13 cellular contexts compared by ENCODE assay signal in the genomic region with DNA sequence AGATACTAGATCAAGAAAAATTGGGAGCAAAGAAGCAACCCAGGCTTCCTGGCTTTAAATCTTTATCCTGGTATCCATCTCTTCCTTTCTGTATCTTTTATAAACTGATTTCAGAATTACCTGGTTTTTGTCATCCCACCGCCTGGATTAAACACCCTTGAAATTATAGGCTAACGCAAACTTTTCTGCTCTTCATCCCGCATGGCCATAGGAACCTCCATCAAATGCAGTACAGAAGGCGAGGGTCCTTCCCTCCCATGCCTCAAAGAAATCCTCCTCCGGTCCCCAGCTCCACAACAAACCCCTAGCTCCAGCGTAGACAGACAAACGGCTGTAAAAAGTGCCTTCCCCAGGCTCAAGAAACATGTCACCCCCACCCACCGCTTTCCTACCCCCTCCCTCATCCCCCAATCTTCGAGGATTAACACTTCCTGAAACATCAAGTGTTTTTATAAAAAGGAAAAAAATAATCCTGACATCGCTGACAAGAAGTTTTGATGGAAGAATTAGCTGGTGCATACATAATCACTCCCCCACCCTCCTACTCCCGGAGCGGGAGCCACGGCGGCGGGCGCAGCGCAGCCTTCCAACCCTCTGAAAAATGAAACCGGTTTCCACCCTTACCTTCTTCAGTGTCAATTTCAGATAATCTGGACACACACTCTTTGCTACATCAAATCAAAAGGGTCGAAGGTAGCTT. TPM values are rescaled to one million over a fixed set of nuclear protein-coding genes. Genes with fewer than 3 reads are reported as not detected.
DNase-seq lines count a peak whose midpoint lies in the region; ATAC-seq and TF ChIP-seq lines count a peak whose summit lies in the region.
"Had no signal": no experiment of that assay in that cellular context is flagged by ENCODE, and none has a peak within 500 bp of the region (broad histone marks: within the 10 kb centered on the region; RNA-seq: fewer than 3 reads in every experiment).

No MANE protein-coding gene starts in this region.

- H3K9me3 ChIP-seq in AG04450 (ENCODE audit: control insufficient read depth, insufficient read depth, low read length), result peaks cover 8% of the 10 kb centered on the region
- H3K9me3 ChIP-seq in CD4-positive, alpha-beta T cell (ENCODE audit: control insufficient read depth, low read length), result peaks cover 9% of the 10 kb centered on the region
- H3K9me3 ChIP-seq: testis had no signal

- POLR2A ChIA-PET in AG04450 (lab: Yijun Ruan, JAX), result interaction anchor here (0.8 kb wide), 1 partner anchor 9 kb away, joined by 6 read pairs; no protein-coding TSS in a partner anchor
- POLR2A ChIA-PET in CD4-positive, alpha-beta T cell (lab: Charles Lee), result interaction anchor here (0.9 to 2.5 kb wide), 2 partner anchors 10 to 11 kb away, joined by 3 to 15 read pairs; no protein-coding TSS in a partner anchor

- intact Hi-C loops in CD4-positive, alpha-beta T cell (cut with DNase I, micrococcal nuclease), result loop anchor here in 1 of 2 experiments (10.0 kb wide), 1 partner anchor 462 kb away; the partner anchor contains the start of gene PDK1
- intact Hi-C loops in activated T-helper 1 cell treated with anti-CD3 and anti-CD28 coated beads, Interleukin-12 subunit alpha, Interleukin-12 subunit beta, Interleukin-2, Interleukin-4 antibody, amounts not matched to agents 30 ng/mL and 10 ng/mL and 1 ng/mL, durations not matched to agents 14 hours and 24 hours and 36 hours (cut with micrococcal nuclease), result no loop called here
- intact Hi-C loops in natural killer cell (cut with micrococcal nuclease), result no loop called here

- H3K36me3 Mint-ChIP-seq in CD4-positive, alpha-beta T cell (ENCODE audit: low read depth), result peaks cover 8% of the 10 kb centered on the region
- H3K36me3 Mint-ChIP-seq in activated T-helper 1 cell treated with anti-CD3 and anti-CD28 coated beads, Interleukin-12 subunit alpha, Interleukin-12 subunit beta, Interleukin-2, Interleukin-4 antibody, amounts not matched to agents 30 ng/mL and 10 ng/mL and 1 ng/mL, durations not matched to agents 14 hours and 24 hours and 36 hours (ENCODE audit: low read depth), result peaks cover 4% of the 10 kb centered on the region
- no peaks in the 10 kb centered on the region for H3K36me3 Mint-ChIP-seq in natural killer cell

- peaks cover 92% of the 10 kb centered on the region for H3K27me3 Mint-ChIP-seq in CD4-positive, alpha-beta T cell
- H3K27me3 Mint-ChIP-seq in activated T-helper 1 cell treated with anti-CD3 and anti-CD28 coated beads, Interleukin-12 subunit alpha, Interleukin-12 subunit beta, Interleukin-2, Interleukin-4 antibody, amounts not matched to agents 30 ng/mL and 10 ng/mL and 1 ng/mL, durations not matched to agents 14 hours and 24 hours and 36 hours (ENCODE audit: insufficient read depth), result peaks cover 86% of the 10 kb centered on the region
- H3K27me3 Mint-ChIP-seq in natural killer cell (ENCODE audit: low read depth in 2 of 2), result peaks cover 70 to 81% of the 10 kb centered on the region in 2 donors

- ATAC-seq in CD4-positive, alpha-beta T cell (ENCODE audit: poor library complexity), result no peak
- ATAC-seq in natural killer cell (no peak), HG02588 (IDR thresholded peaks at IDR 0.05; ENCODE audit: unreplicated experiment) (no peak)

- peak overlapping the region; percentile 12 for H3K27ac ChIP-seq in AG04450 (ENCODE audit: low read depth, low read length)
- no peak overlapping the region for H3K27ac ChIP-seq in CD4-positive, alpha-beta T cell (ENCODE audit: low read depth, low read length)
- H3K27ac ChIP-seq: testis had no signal

- peaks cover 59% of the 10 kb centered on the region for H3K27me3 ChIP-seq in AG04450 (ENCODE audit: control insufficient read depth, insufficient read depth, low read length)
- peaks cover 97% of the 10 kb centered on the region for H3K27me3 ChIP-seq in CD4-positive, alpha-beta T cell (ENCODE audit: control insufficient read depth, insufficient read depth, low read length)
- H3K27me3 ChIP-seq: testis had no signal

- H3K9me3 Mint-ChIP-seq in CD4-positive, alpha-beta T cell, result no peaks in the 10 kb centered on the region
- no peaks in the 10 kb centered on the region for H3K9me3 Mint-ChIP-seq in activated T-helper 1 cell treated with anti-CD3 and anti-CD28 coated beads, Interleukin-12 subunit alpha, Interleukin-12 subunit beta, Interleukin-2, Interleukin-4 antibody, amounts not matched to agents 30 ng/mL and 10 ng/mL and 1 ng/mL, durations not matched to agents 14 hours and 24 hours and 36 hours
- H3K9me3 Mint-ChIP-seq in natural killer cell, result no peaks in the 10 kb centered on the region

- peak overlapping the region; percentile 36 for H3K4me3 Mint-ChIP-seq in CD4-positive, alpha-beta T cell
- peak overlapping the region; percentile 57 for H3K4me3 Mint-ChIP-seq in activated T-helper 1 cell treated with anti-CD3 and anti-CD28 coated beads, Interleukin-12 subunit alpha, Interleukin-12 subunit beta, Interleukin-2, Interleukin-4 antibody, amounts not matched to agents 30 ng/mL and 10 ng/mL and 1 ng/mL, durations not matched to agents 14 hours and 24 hours and 36 hours
- peak overlapping the region; percentile 67 for H3K4me3 Mint-ChIP-seq in natural killer cell

- H3K4me3 ChIP-seq in AG04450 (ENCODE audit: low read depth, low read length), result no peak overlapping the region
- H3K4me3 ChIP-seq: testis had no signal

- peak overlapping the region; percentile 19 for H3K27ac Mint-ChIP-seq in CD4-positive, alpha-beta T cell
- peak overlapping the region; percentile 85 for H3K27ac Mint-ChIP-seq in activated T-helper 1 cell treated with anti-CD3 and anti-CD28 coated beads, Interleukin-12 subunit alpha, Interleukin-12 subunit beta, Interleukin-2, Interleukin-4 antibody, amounts not matched to agents 30 ng/mL and 10 ng/mL and 1 ng/mL, durations not matched to agents 14 hours and 24 hours and 36 hours
- peak overlapping the region in 1 of 2 donors; percentile 12 for H3K27ac Mint-ChIP-seq in natural killer cell

- CTCF ChIA-PET in AG04450 (lab: Charles Lee), result no interaction called here
- CTCF ChIA-PET in CD4-positive, alpha-beta T cell (lab: Charles Lee), result no interaction called here

- TF ChIP-seq CTCF in AG04450 (IDR thresholded peaks at IDR 0.05; ENCODE audit: low read depth, low read length) (no peak), natural killer cell (IDR thresholded peaks at IDR 0.05) (no peak)
- TF ChIP-seq CTCF in CD4-positive, alpha-beta T cell (IDR thresholded peaks at IDR 0.05), result no peak

- H3K4me1 Mint-ChIP-seq in CD4-positive, alpha-beta T cell (ENCODE audit: low read depth), result peaks cover 37% of the 10 kb centered on the region
- peaks cover 42% of the 10 kb centered on the region for H3K4me1 Mint-ChIP-seq in activated T-helper 1 cell treated with anti-CD3 and anti-CD28 coated beads, Interleukin-12 subunit alpha, Interleukin-12 subunit beta, Interleukin-2, Interleukin-4 antibody, amounts not matched to agents 30 ng/mL and 10 ng/mL and 1 ng/mL, durations not matched to agents 14 hours and 24 hours and 36 hours (ENCODE audit: low read depth)
- peaks cover 37 to 43% of the 10 kb centered on the region in 2 donors for H3K4me1 Mint-ChIP-seq in natural killer cell

- DNase-seq in AG04450 (ENCODE audit: low read depth, low spot score), result no peak
- no peak for DNase-seq in CD4-positive, alpha-beta T cell
- no peak for DNase-seq in activated T-helper 1 cell treated with anti-CD3 and anti-CD28 coated beads, Interleukin-12 subunit alpha, Interleukin-12 subunit beta, Interleukin-2, Interleukin-4 antibody, amounts not matched to agents 30 ng/mL and 10 ng/mL and 1 ng/mL, durations not matched to agents 14 hours and 24 hours and 36 hours (ENCODE audit: low spot score)
- no peak for DNase-seq in natural killer cell
- DNase-seq in NCI-H1092 treated with DMSO at 0.1 percent for 48 hours (lab: John Stamatoyannopoulos, UW), result no peak
- DNase-seq in NCI-H774 (lab: John Stamatoyannopoulos, UW), result no peak
- DNase-seq: CD8-positive, alpha-beta memory T cell; central memory CD4-positive, alpha-beta T cell; SIG-M5; testis had no signal

RNA-seq across cellular contexts. Expression of gene DLX1, which starts 7.6 kb away (rescaled TPM):
- polyA plus RNA-seq in AG04450 (2011; rRNA removed), result 1.9 and 2.2 TPM in 2 replicates
- polyA minus RNA-seq in AG04450 (2011; rRNA and poly(A)+ RNA removed), result 1.4 and 1.5 TPM in 2 replicates
- not detected for total RNA-seq in CD4-positive, alpha-beta T cell
- total RNA-seq in activated T-helper 1 cell treated with anti-CD3 and anti-CD28 coated beads, Interleukin-12 subunit alpha, Interleukin-12 subunit beta, Interleukin-2, Interleukin-4 antibody, amounts not matched to agents 30 ng/mL and 10 ng/mL and 1 ng/mL, durations not matched to agents 14 hours and 24 hours and 36 hours, result not detected in 2 replicates
- not detected for total RNA-seq in natural killer cell
- total RNA-seq: CD8-positive, alpha-beta memory T cell; mononuclear cell; testis had no signal
- polyA plus RNA-seq: CD8-positive, alpha-beta memory T cell had no signal

RNA-seq across cellular contexts. Expression of gene DLX2, which starts 9.8 kb away (rescaled TPM):
- 0.10 and 0.24 TPM in 2 replicates for polyA plus RNA-seq in AG04450 (2011; rRNA removed)
- polyA minus RNA-seq in AG04450 (2011; rRNA and poly(A)+ RNA removed), result 0.09 TPM in 1 of 2 replicates, not detected in the other
- not detected for total RNA-seq in CD4-positive, alpha-beta T cell
- 0.20 TPM in 1 of 2 replicates, not detected in the other for total RNA-seq in activated T-helper 1 cell treated with anti-CD3 and anti-CD28 coated beads, Interleukin-12 subunit alpha, Interleukin-12 subunit beta, Interleukin-2, Interleukin-4 antibody, amounts not matched to agents 30 ng/mL and 10 ng/mL and 1 ng/mL, durations not matched to agents 14 hours and 24 hours and 36 hours
- under 1 TPM; 0.55 to 0.84 (median 0.78) TPM for total RNA-seq in natural killer cell
- total RNA-seq: mononuclear cell, pulmonary artery endothelial cell had no signal
- polyA plus RNA-seq: CD8-positive, alpha-beta memory T cell had no signal
